7 cellular contexts compared by ENCODE assay signal in genomic region chr7:151243411-151244155, GRCh38. TPM values are rescaled to one million over a fixed set of nuclear protein-coding genes. Genes with fewer than 3 reads are reported as not detected.
DNase-seq lines count a peak whose midpoint lies in the region; FAIRE-seq and TF ChIP-seq lines count a peak whose summit lies in the region.
"Had no signal": no experiment of that assay in that cellular context is flagged by ENCODE, and none has a peak within 500 bp of the region (broad histone marks: within the 10 kb centered on the region; RNA-seq: fewer than 3 reads in every experiment).

No MANE protein-coding gene starts in this region.

- TF ChIP-seq EP300 in suprapubic skin (IDR thresholded peaks at IDR 0.05) = no peak

- no peak for TF ChIP-seq POLR2A in suprapubic skin (IDR thresholded peaks at IDR 0.05)

- H3K36me3 ChIP-seq in kidney (ENCODE audit: control insufficient read depth in 1 of 2, insufficient read depth in 2 of 2, low read length in 2 of 2) (peaks cover 0 to 11% of the 10 kb centered on the region in 2 donors), suprapubic skin (peaks cover 17% of the 10 kb centered on the region)

- H3K9me3 ChIP-seq in kidney (ENCODE audit: control insufficient read depth in 1 of 2, low read length in 2 of 2) (no peaks in the 10 kb centered on the region), suprapubic skin (no peaks in the 10 kb centered on the region)

- 51% methylated on average over 8 of the region's 14 CpGs for WGBS in suprapubic skin

- no peak overlapping the region for H3K9ac ChIP-seq in kidney (ENCODE audit: low read length in 2 of 2)

- H3K4me1 ChIP-seq in kidney (ENCODE audit: control insufficient read depth in 1 of 2, insufficient read depth in 1 of 2, low read depth in 1 of 2, low read length in 2 of 2) (peaks cover 10 to 32% of the 10 kb centered on the region in 2 donors), suprapubic skin (peaks cover 47% of the 10 kb centered on the region)

- H3K27ac ChIP-seq in kidney (ENCODE audit: low read depth in 2 of 2, low read length in 2 of 2) (no peak overlapping the region), suprapubic skin (no peak overlapping the region)

- TF ChIP-seq CTCF in kidney (IDR thresholded peaks at IDR 0.05; ENCODE audit: borderline replicate concordance, extremely low read depth, insufficient read depth) = no peak
- no peak for TF ChIP-seq CTCF in suprapubic skin (IDR thresholded peaks at IDR 0.05)

- H3K4me3 ChIP-seq in kidney (ENCODE audit: low read length in 2 of 2) = no peak overlapping the region
- no peak overlapping the region for H3K4me3 ChIP-seq in suprapubic skin

- DNase-seq in GM19238 (ENCODE audit: insufficient read length, low spot score) (peak; percentile 68), OCI-M1 (lab: John Stamatoyannopoulos, UW) (peak; percentile 52), kidney (peak; percentile 37), NOMO-1 treated with dmso at 0.1 percent for 144 hours (lab: John Stamatoyannopoulos, UW; ENCODE audit: unreplicated experiment) (no peak), suprapubic skin (ENCODE audit: low spot score in 2 of 2) (no peak), globus pallidus (ENCODE audit: low spot score) (no peak)

- no peak for FAIRE-seq in kidney (lab: Jason Lieb, UNC)

- intact Hi-C loops in kidney (cut with DNase I) = loop anchor here (10.0 kb wide), 1 partner anchor 61 kb away; no protein-coding TSS in a partner anchor

- peaks cover 9% of the 10 kb centered on the region for H3K27me3 ChIP-seq in suprapubic skin

RNA-seq across cellular contexts. Expression of gene SMARCD3, which starts 4.9 kb away (rescaled TPM):
- total RNA-seq in kidney = 52.5 TPM
- 46.4 TPM for polyA plus RNA-seq in kidney (ENCODE audit: insufficient read depth, low read depth, low replicate concordance)
- 10 to 100 TPM in 2 of 4 donors, 1 to 10 TPM in 2; 9.6 to 15.8 (median 10.9) TPM for total RNA-seq in suprapubic skin

RNA-seq across cellular contexts. Expression of gene CHPF2, which starts 11.3 kb away (rescaled TPM):
- total RNA-seq in kidney (45.2 TPM), suprapubic skin (10 to 100 TPM; 21.5 to 28.6 (median 25.4) TPM)
- polyA plus RNA-seq in kidney (ENCODE audit: insufficient read depth, low read depth, low replicate concordance) = 15.6 TPM

RNA-seq across cellular contexts. Expression of gene ABCF2, which starts 16.6 kb away (rescaled TPM):
- total RNA-seq in kidney = 30.8 TPM
- polyA plus RNA-seq in kidney (ENCODE audit: insufficient read depth, low read depth, low replicate concordance) = 22.5 TPM
- 10 to 100 TPM; 25.3 to 96.5 (median 40.1) TPM for total RNA-seq in suprapubic skin

RNA-seq across cellular contexts. Expression of gene H2BK1, which starts 33.3 kb away (rescaled TPM):
- not detected for total RNA-seq in kidney
- not detected for polyA plus RNA-seq in kidney (ENCODE audit: insufficient read depth, low read depth, low replicate concordance)
- total RNA-seq in suprapubic skin = not detected
- polyA plus RNA-seq: aorta had no signal

RNA-seq across cellular contexts. Expression of gene ASB10, which starts 56.5 kb away (rescaled TPM):
- total RNA-seq in kidney = not detected
- polyA plus RNA-seq in kidney (ENCODE audit: insufficient read depth, low read depth, low replicate concordance) = 0.22 TPM
- not detected for total RNA-seq in suprapubic skin
- total RNA-seq: aorta had no signal
- polyA plus RNA-seq: aorta had no signal

Comparison
In these comparisons a context has a peak if more than half of its experiments do, and no peak if none do; other contexts are left out.
1. DNase-seq: peak in GM19238 (single experiment), OCI-M1 (single experiment) and kidney (single experiment); none in NOMO-1 treated with dmso at 0.1 percent for 144 hours (single experiment), suprapubic skin (0 of 2) and globus pallidus (single experiment).